Comparison of ENCODE assay signal across 24 cellular contexts in the genomic region with DNA sequence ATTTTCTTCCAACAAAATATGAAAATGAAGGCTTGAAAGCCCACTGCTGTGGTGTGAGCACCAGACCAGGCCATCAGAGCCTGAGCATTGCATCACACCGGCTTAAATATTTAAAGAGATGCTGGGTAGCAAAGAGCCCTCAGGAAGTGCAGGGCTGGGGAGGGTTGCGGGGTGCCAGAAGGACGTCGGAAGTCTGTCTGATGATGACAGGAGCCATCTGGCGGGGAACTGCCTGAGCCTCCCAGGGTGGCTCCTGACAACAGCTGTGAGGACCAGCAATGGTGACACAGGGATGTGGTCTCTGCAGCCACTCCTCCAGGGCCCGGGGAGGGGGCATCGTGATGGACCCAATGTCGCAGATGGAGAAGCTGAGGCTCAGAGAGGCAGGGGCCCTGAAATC.
"Had no signal": no experiment of that assay in that cellular context is flagged by ENCODE, and none has a peak within 500 bp of the region (broad histone marks: within the 10 kb centered on the region; RNA-seq: fewer than 3 reads in every experiment).

No MANE protein-coding gene starts in this region.

- DNase-seq: activated CD4-positive, alpha-beta T cell treated with anti-CD3 and anti-CD28 coated beads for 4 hours; activated CD4-positive, alpha-beta T cell treated with anti-CD3 and anti-CD28 coated beads, Interleukin-2, amount 50 U/mL, for 4 hours; activated CD8-positive, alpha-beta memory T cell treated with anti-CD3 and anti-CD28 coated beads for 24 hours; activated effector memory CD4-positive, alpha-beta T cell treated with Interleukin-2 at 50 U/mL for 16 hours; activated naive CD4-positive, alpha-beta T cell treated with Interleukin-2 at 50 U/mL for 16 hours; anterior cingulate cortex; cerebellar nuclear complex; colonic mucosa; effector CD8-positive, alpha-beta T cell; erythroblast; gastrocnemius medialis; head of caudate nucleus; hypothalamus; left ventricle myocardium superior; mammary epithelial cell; right lobe of liver; stimulated activated CD4-positive, alpha-beta T cell treated with anti-CD3 and anti-CD28 coated beads, Interleukin-12 subunit alpha, Interleukin-12 subunit beta, amount 100 ng/mL, for 4 hours; stimulated activated CD4-positive, alpha-beta T cell treated with anti-CD3 and anti-CD28 coated beads, Interleukin-4, amount 100 ng/mL, for 24 hours; T-helper 17 cell; trophoblast cell had no signal

- FAIRE-seq: urothelium cell line had no signal

- H3K27me3 ChIP-seq: colonic mucosa, right lobe of liver had no signal

- H3K36me3 ChIP-seq: colonic mucosa, gastrocnemius medialis, neutrophil, right lobe of liver, thoracic aorta had no signal

- H3K4me3 ChIP-seq: colonic mucosa, gastrocnemius medialis, right lobe of liver, skin epidermis, thoracic aorta had no signal

- H3K27ac ChIP-seq: colonic mucosa, gastrocnemius medialis, neutrophil, right lobe of liver, skin epidermis, thoracic aorta had no signal

- H3K9me3 ChIP-seq: colonic mucosa, gastrocnemius medialis, neutrophil, right lobe of liver, thoracic aorta had no signal

- H3K4me1 ChIP-seq: colonic mucosa, gastrocnemius medialis had no signal
